Comparison of ENCODE assay signal across 20 cellular contexts in the genomic region with DNA sequence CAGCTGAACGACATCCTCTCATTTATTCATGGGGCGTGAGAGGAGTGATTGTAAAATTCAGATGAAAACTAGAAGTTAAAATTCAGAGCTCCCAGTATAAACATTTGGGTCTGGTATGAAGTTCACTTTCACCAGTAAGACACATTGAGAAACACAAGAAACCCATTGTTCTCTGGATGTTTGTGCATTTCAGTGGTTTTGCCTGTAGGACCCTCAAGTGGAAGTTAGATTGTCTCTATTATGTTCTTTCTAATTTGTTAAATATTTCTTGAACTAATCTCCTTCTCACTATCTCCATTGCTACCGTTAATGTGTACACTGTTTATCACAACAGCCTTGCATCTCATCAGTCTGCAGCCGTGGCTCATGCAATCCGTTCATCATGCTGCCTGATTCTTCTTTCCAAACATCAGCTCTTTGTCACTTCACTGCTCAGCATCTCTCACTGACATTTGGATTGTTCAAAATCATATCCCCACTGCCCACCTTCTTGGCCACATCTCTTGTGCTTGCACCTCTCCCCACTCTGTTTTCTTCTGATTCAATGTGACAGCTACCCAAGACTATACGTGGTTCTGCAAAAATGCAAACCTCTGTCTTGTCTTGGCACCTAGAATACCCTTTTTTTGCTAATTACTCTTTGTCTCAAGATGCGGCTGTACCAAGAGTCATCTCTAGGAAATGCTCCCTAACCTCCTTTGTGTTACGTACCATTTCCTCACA. TPM values are rescaled to one million over a fixed set of nuclear protein-coding genes. Genes with fewer than 3 reads are reported as not detected.
"Had no signal": no experiment of that assay in that cellular context is flagged by ENCODE, and none has a peak within 500 bp of the region (broad histone marks: within the 10 kb centered on the region; RNA-seq: fewer than 3 reads in every experiment).

No MANE protein-coding gene starts in this region.

- DNase-seq: activated gamma-delta T cell; aorta; erythroblast; foreskin fibroblast; left lung; naive B cell; posterior cingulate gyrus; SHP77; small intestine; stimulated activated CD4-positive, alpha-beta T cell treated with anti-CD3 and anti-CD28 coated beads, Interleukin-2, amount 100 ng/mL, for 24 hours; SW 1271; T-helper 9 cell; upper lobe of right lung had no signal

- H3K27me3 ChIP-seq: left lung, upper lobe of right lung had no signal

- H3K9me3 Mint-ChIP-seq: activated CD4-positive, alpha-beta T cell treated with anti-CD3 and anti-CD28 coated beads, Interleukin-2, amount 10 ng/mL, durations not matched to agents 7 days and 5 days; activated naive CD4-positive, alpha-beta T cell treated with anti-CD3 and anti-CD28 coated beads, Interleukin-2, amount 50 U/mL, for 72 hours; brain; naive B cell; stimulated activated memory B cell treated with anti-CD40 and anti-IgM and Interleukin-4, amounts not matched to agents 10 μg/mL and 1 μg/mL and 100 μg/mL, for 72 hours had no signal

- H3K9me3 ChIP-seq: left lung, upper lobe of right lung had no signal

- H3K4me1 Mint-ChIP-seq: naive B cell; stimulated activated memory B cell treated with anti-CD40 and anti-IgM and Interleukin-4, amounts not matched to agents 10 μg/mL and 1 μg/mL and 100 μg/mL, for 72 hours had no signal

- H3K27me3 Mint-ChIP-seq: brain had no signal

- H3K4me3 Mint-ChIP-seq: activated CD4-positive, alpha-beta T cell treated with anti-CD3 and anti-CD28 coated beads, Interleukin-2, amount 10 ng/mL, durations not matched to agents 7 days and 5 days; brain; naive B cell; stimulated activated memory B cell treated with anti-CD40 and anti-IgM and Interleukin-4, amounts not matched to agents 10 μg/mL and 1 μg/mL and 100 μg/mL, for 72 hours had no signal

- H3K4me3 ChIP-seq: left lung, lung, SK-N-MC, upper lobe of right lung had no signal

- H3K4me1 ChIP-seq: left lung, upper lobe of right lung had no signal

- H3K36me3 Mint-ChIP-seq: activated naive CD4-positive, alpha-beta T cell treated with anti-CD3 and anti-CD28 coated beads, Interleukin-2, amount 50 U/mL, for 72 hours; naive B cell; stimulated activated memory B cell treated with anti-CD40 and anti-IgM and Interleukin-4, amounts not matched to agents 10 μg/mL and 1 μg/mL and 100 μg/mL, for 72 hours had no signal

- H3K36me3 ChIP-seq: left lung had no signal

- H3K27ac Mint-ChIP-seq: activated CD4-positive, alpha-beta T cell treated with anti-CD3 and anti-CD28 coated beads, Interleukin-2, amount 10 ng/mL, durations not matched to agents 7 days and 5 days; brain; stimulated activated memory B cell treated with anti-CD40 and anti-IgM and Interleukin-4, amounts not matched to agents 10 μg/mL and 1 μg/mL and 100 μg/mL, for 72 hours had no signal

- ATAC-seq: left lung, upper lobe of right lung had no signal

RNA-seq across cellular contexts. Expression of gene HLF, which starts 49.5 kb away (rescaled TPM):
- total RNA-seq: glomerular endothelial cell had no signal
